ENCODE assay signal across 11 cellular contexts in the genomic region with DNA sequence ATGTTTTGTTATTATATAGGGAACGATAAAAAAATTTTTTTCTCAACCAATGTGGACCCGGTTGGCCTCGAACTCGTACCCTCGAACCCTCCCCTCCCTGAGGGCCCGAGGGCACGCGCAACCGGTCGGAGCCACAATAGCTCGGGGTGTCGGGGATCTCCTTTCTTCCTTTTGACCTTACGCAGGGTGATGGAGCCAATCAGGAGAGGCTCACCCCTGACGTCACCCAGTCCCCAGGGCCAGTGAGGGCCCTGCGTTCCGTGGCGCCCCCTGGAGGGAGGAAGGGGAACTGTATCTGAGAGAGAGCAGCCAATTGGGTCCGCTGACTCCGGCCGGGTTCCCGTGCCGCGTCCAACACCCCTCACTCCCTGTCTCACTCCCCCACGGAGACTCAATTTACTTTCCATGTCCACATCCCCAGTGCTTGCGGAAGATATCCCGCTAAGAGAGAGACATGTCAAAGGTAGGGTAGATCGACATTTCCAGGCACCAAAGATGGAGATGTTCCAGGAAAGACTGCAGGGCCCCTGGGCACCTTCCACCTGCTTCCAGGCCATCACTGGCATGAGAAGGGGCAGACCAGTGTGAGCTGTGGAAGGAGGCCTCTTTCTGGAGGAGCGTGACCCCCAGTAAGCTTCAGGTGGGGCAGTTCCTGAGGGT. TPM values are rescaled to one million over a fixed set of nuclear protein-coding genes. Genes with fewer than 3 reads are reported as not detected.
DNase-seq lines count a peak whose midpoint lies in the region; ATAC-seq and TF ChIP-seq lines count a peak whose summit lies in the region.
"Not testable (repeated sequence)": the region's sequence is repeated elsewhere in the genome, so short reads cannot be mapped to it uniquely, and the experiment has no call there.
"Had no signal": no experiment of that assay in that cellular context is flagged by ENCODE, and none has a peak within 500 bp of the region (broad histone marks: within the 10 kb centered on the region; RNA-seq: fewer than 3 reads in every experiment).

Gene CGB2 (plus strand): TSS at position 249 of the 660 bp plus-strand sequence. CDS start 206 bp downstream, at position 455.

- peak within 1 kb of the TSS; percentile 51 for H3K4me2 ChIP-seq in HCT116 (ENCODE audit: low read length)

- TF ChIP-seq RAD21 in HCT116 (IDR thresholded peaks at IDR 0.05; ENCODE audit: low read depth): peak; percentile 28; the same call in 1 of the 2 replicates

- BruUV-seq in HCT116 (replicated peaks; lab: Mats Ljungman, UMichigan): not testable (repeated sequence)

- not testable (repeated sequence) for H2AFZ ChIP-seq in HCT116 (ENCODE audit: low read depth, low read length, poor library complexity, severe bottlenecking)

- H3K4me3 Mint-ChIP-seq in CD4-positive, CD25-positive, alpha-beta regulatory T cell; effector memory CD8-positive, alpha-beta T cell: not testable (repeated sequence)

- RAD21 ChIA-PET in HCT116 (lab: Charles Lee; ENCODE audit: low non-redundant PET in 1 of 2, low total read pairs in 2 of 2, uncharacterized antibody in 2 of 2, unreplicated experiment in 2 of 2): not testable (repeated sequence)

- TF ChIP-seq CTCF in HCT116 (IDR thresholded peaks at IDR 0.05 in 2 of 3, conservative IDR thresholded peaks at IDR 0.05 in 1 of 3; ENCODE audit: borderline replicate concordance in 1 of 3, insufficient read depth in 1 of 3, low read depth in 2 of 3, low read length in 2 of 3) (peak; percentile 28 to 71 (median 69); a peak in 5 of 6 replicates), lower lobe of right lung (IDR thresholded peaks at IDR 0.05) (peak; percentile 33)

- CTCF ChIA-PET in HCT116 (lab: Charles Lee): interaction anchor here (0.6 to 1.5 kb wide), 5 partner anchors 12 to 54 kb away, joined by 3 to 8 read pairs (median 3); partner anchors contain the start of genes CGB7, GYS1 and RUVBL2

- H3K27ac Mint-ChIP-seq in CD4-positive, CD25-positive, alpha-beta regulatory T cell; effector memory CD8-positive, alpha-beta T cell: not testable (repeated sequence)

- H3K4me3 ChIP-seq in CD4-positive, CD25-positive, alpha-beta regulatory T cell (ENCODE audit: low read depth, low read length); lower lobe of right lung: not testable (repeated sequence)
- H3K4me3 ChIP-seq in HCT116 (replicated peaks in 1 of 2; ENCODE audit: low read depth in 1 of 2, low read length in 2 of 2): peak within 1 kb of the TSS; percentile 31 to 44

- H3K36me3 Mint-ChIP-seq in CD4-positive, CD25-positive, alpha-beta regulatory T cell: not testable (repeated sequence)
- H3K36me3 Mint-ChIP-seq in effector memory CD8-positive, alpha-beta T cell (ENCODE audit: insufficient read depth): peaks cover 11% of the 10 kb centered on the region

- DNase-seq in CD4-positive, CD25-positive, alpha-beta regulatory T cell: peak in 2 of 3 donors; percentile 43 to 56
- DNase-seq in HCT116 (ENCODE audit: low read depth, low spot score): peak; percentile 86
- DNase-seq in NCI-H2196 (lab: John Stamatoyannopoulos, UW; ENCODE audit: unreplicated experiment): peak; percentile 3
- peak; percentile 25 for DNase-seq in T-helper 22 cell (ENCODE audit: low read depth)
- DNase-seq in activated T-helper 1 cell treated with Interleukin-2 at 50 U/mL for 16 hours (ENCODE audit: low read depth): peak; percentile 41
- peak; percentile 25 to 38 (median 35) for DNase-seq in effector memory CD8-positive, alpha-beta T cell
- peak; percentile 51 for DNase-seq in lower lobe of right lung
- DNase-seq in stimulated activated CD4-positive, alpha-beta T cell treated with anti-CD3 and anti-CD28 coated beads, TNF-alpha, amount 100 ng/mL, for 48 hours (ENCODE audit: low read depth in 3 of 3): peak; percentile 53 to 82 (median 72)

- H3K27me3 ChIP-seq in CD4-positive, CD25-positive, alpha-beta regulatory T cell (ENCODE audit: control insufficient read depth, insufficient read depth, low read length); HCT116 (ENCODE audit: insufficient read depth, low read length); lower lobe of right lung (ENCODE audit: low read depth): not testable (repeated sequence)

- not testable (repeated sequence) for H3K4me1 Mint-ChIP-seq in CD4-positive, CD25-positive, alpha-beta regulatory T cell; effector memory CD8-positive, alpha-beta T cell (ENCODE audit: low read depth in 2 of 2)

- H3K4me1 ChIP-seq in CD4-positive, CD25-positive, alpha-beta regulatory T cell (ENCODE audit: control insufficient read depth, insufficient read depth, low read length, poor library complexity, severe bottlenecking); HCT116 (ENCODE audit: control insufficient read depth in 1 of 2, insufficient read depth in 2 of 2, low read length in 2 of 2); lower lobe of right lung: not testable (repeated sequence)

- not testable (repeated sequence) for H3K36me3 ChIP-seq in CD4-positive, CD25-positive, alpha-beta regulatory T cell (ENCODE audit: control insufficient read depth, insufficient read depth, low read length); HCT116 (ENCODE audit: control insufficient read depth in 1 of 2, insufficient read depth in 2 of 2, low read length in 2 of 2); lower lobe of right lung

- peaks cover 11% of the 10 kb centered on the region for H3K27me3 Mint-ChIP-seq in CD4-positive, CD25-positive, alpha-beta regulatory T cell
- peaks cover 0 to 18% of the 10 kb centered on the region in 2 donors for H3K27me3 Mint-ChIP-seq in effector memory CD8-positive, alpha-beta T cell

- not testable (repeated sequence) for H3K9me3 ChIP-seq in CD4-positive, CD25-positive, alpha-beta regulatory T cell (ENCODE audit: control insufficient read depth in 2 of 2, low read length in 2 of 2); HCT116 (ENCODE audit: control insufficient read depth in 1 of 2, insufficient read depth in 1 of 2, low read depth in 1 of 2, low read length in 2 of 2); lower lobe of right lung

- not testable (repeated sequence) for H3K79me2 ChIP-seq in HCT116 (ENCODE audit: insufficient read depth, low read length)

- not testable (repeated sequence) for H3K9me2 ChIP-seq in HCT116 (ENCODE audit: insufficient read depth)

- H4K20me1 ChIP-seq in HCT116 (ENCODE audit: insufficient read depth): not testable (repeated sequence)

- not testable (repeated sequence) for H3K9ac ChIP-seq in HCT116 (ENCODE audit: low read length)

- H3K27ac ChIP-seq in CD4-positive, CD25-positive, alpha-beta regulatory T cell (ENCODE audit: insufficient read depth, low read length, poor library complexity, severe bottlenecking); HCT116 (ENCODE audit: low read depth, low read length); lower lobe of right lung: not testable (repeated sequence)

- ATAC-seq in CD4-positive, CD25-positive, alpha-beta regulatory T cell (ENCODE audit: low read depth in 2 of 2); lower lobe of right lung: not testable (repeated sequence)
- ATAC-seq in HCT116: peak; percentile 94
- peak; percentile 70 for ATAC-seq in effector memory CD8-positive, alpha-beta T cell (replicated peaks)

- H3K9me3 Mint-ChIP-seq in CD4-positive, CD25-positive, alpha-beta regulatory T cell; effector memory CD8-positive, alpha-beta T cell: not testable (repeated sequence)

- not testable (repeated sequence) for TF ChIP-seq POLR2A in HCT116 (IDR thresholded peaks at IDR 0.05; ENCODE audit: borderline replicate concordance, extremely low read depth, insufficient read depth, insufficient read length)

- intact Hi-C loops in HCT116 (cut with micrococcal nuclease); lower lobe of right lung (cut with DNase I): not testable (repeated sequence)

- POLR2A ChIA-PET in HCT116 (lab: Charles Lee): not testable (repeated sequence)

TF ChIP-seq in HCT116, 20 proteins besides CTCF, POLR2A, EP300 and RAD21:
- TF ChIP-seq YY1 (IDR thresholded peaks at IDR 0.05; ENCODE audit: extremely low read depth, insufficient replicate concordance, low read depth, low read length) (peak; percentile 34), TCF7L2 (IDR thresholded peaks at IDR 0.05; ENCODE audit: borderline replicate concordance, extremely low read depth, insufficient read depth, insufficient read length) (peak; percentile 58)
- TF ChIP-seq, protein P1, sequence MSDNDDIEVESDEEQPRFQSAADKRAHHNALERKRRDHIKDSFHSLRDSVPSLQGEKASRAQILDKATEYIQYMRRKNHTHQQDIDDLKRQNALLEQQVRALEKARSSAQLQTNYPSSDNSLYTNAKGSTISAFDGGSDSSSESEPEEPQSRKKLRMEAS (IDR thresholded peaks at IDR 0.05): peak; percentile 51; the same call in 1 of the 2 replicates

RNA-seq across cellular contexts. Expression of gene CGB2, which starts in this region (rescaled TPM):
- total RNA-seq in CD4-positive, CD25-positive, alpha-beta regulatory T cell: not detected
- polyA plus RNA-seq in CD4-positive, CD25-positive, alpha-beta regulatory T cell: not detected
- total RNA-seq in HCT116 (2021; ENCODE audit: unreplicated experiment) (5.0 TPM), lower lobe of right lung (not detected)
- 6.4 and 7.5 TPM in 2 replicates for polyA plus RNA-seq in HCT116 (2012)
- total RNA-seq: mammary epithelial cell, right atrium auricular region, suprapubic skin had no signal
- polyA plus RNA-seq: mammary epithelial cell had no signal

Comparison
In these comparisons a context has a peak if more than half of its experiments do, and no peak if none do; other contexts are left out.
1. Peak in DNase-seq in CD4-positive, CD25-positive, alpha-beta regulatory T cell; RNA of the gene not detected or under 1 TPM.
2. Peak in DNase-seq in lower lobe of right lung; RNA of the gene not detected or under 1 TPM.
3. DNase-seq: peak in every context shown above with its lines; median percentile 86 in HCT116; 72 in stimulated activated CD4-positive, alpha-beta T cell treated with anti-CD3 and anti-CD28 coated beads, TNF-alpha, amount 100 ng/mL, for 48 hours; 51 in lower lobe of right lung; 50 in CD4-positive, CD25-positive, alpha-beta regulatory T cell; 41 in activated T-helper 1 cell treated with Interleukin-2 at 50 U/mL for 16 hours; 35 in effector memory CD8-positive, alpha-beta T cell; 25 in T-helper 22 cell; 3 in NCI-H2196.